ENCODE assay signal across 11 cellular contexts in genomic region chr15:57554063-57554820, GRCh38. TPM values are rescaled to one million over a fixed set of nuclear protein-coding genes. Genes with fewer than 3 reads are reported as not detected.
DNase-seq lines count a peak whose midpoint lies in the region; ATAC-seq, FAIRE-seq and TF ChIP-seq lines count a peak whose summit lies in the region.
"Had no signal": no experiment of that assay in that cellular context is flagged by ENCODE, and none has a peak within 500 bp of the region (broad histone marks: within the 10 kb centered on the region; RNA-seq: fewer than 3 reads in every experiment).

No MANE protein-coding gene starts in this region.

- H3K27me3 ChIP-seq in breast epithelium (no peaks in the 10 kb centered on the region), right lobe of liver (no peaks in the 10 kb centered on the region)

- BruUV-seq in MCF 10A (replicated peaks; lab: Mats Ljungman, UMichigan), result no TSS peak

- H3K4me3 ChIP-seq in breast epithelium (no peak overlapping the region), right lobe of liver (no peak overlapping the region)

- H3K9me3 Mint-ChIP-seq in MCF 10A (ENCODE audit: unreplicated experiment) (no peaks in the 10 kb centered on the region), brain (peaks cover 0 to 4% (median 3%) of the 10 kb centered on the region in 5 experiments)
- H3K9me3 Mint-ChIP-seq in activated CD4-positive, alpha-beta T cell treated with anti-CD3 and anti-CD28 coated beads, Interleukin-2, amount 10 ng/mL, durations not matched to agents 7 days and 5 days, result no peaks in the 10 kb centered on the region
- H3K9me3 Mint-ChIP-seq: T-helper 2 cell treated with Interferon-gamma antibody and Interleukin-4, amounts not matched to agents 5 μg/mL and 100 μg/mL, for 36 hours had no signal

- H3K9me3 ChIP-seq in breast epithelium, result no peaks in the 10 kb centered on the region
- H3K9me3 ChIP-seq in right lobe of liver, result no peaks in the 10 kb centered on the region

- H3K27me3 Mint-ChIP-seq in MCF 10A (ENCODE audit: insufficient read depth, unreplicated experiment) (no peaks in the 10 kb centered on the region), brain (peaks cover 8% of the 10 kb centered on the region)
- no peaks in the 10 kb centered on the region for H3K27me3 Mint-ChIP-seq in activated CD4-positive, alpha-beta T cell treated with anti-CD3 and anti-CD28 coated beads, Interleukin-2, amount 10 ng/mL, durations not matched to agents 7 days and 5 days

- TF ChIP-seq CTCF in breast epithelium (IDR thresholded peaks at IDR 0.05) (no peak), MCF 10A (IDR thresholded peaks at IDR 0.05; ENCODE audit: unreplicated experiment) (no peak), brain (conservative IDR thresholded peaks at IDR 0.05) (no peak), right lobe of liver (IDR thresholded peaks at IDR 0.05) (no peak)

- H3K36me3 Mint-ChIP-seq in MCF 10A (ENCODE audit: insufficient read depth, unreplicated experiment), result no peaks in the 10 kb centered on the region
- no peaks in the 10 kb centered on the region for H3K36me3 Mint-ChIP-seq in brain
- no peaks in the 10 kb centered on the region for H3K36me3 Mint-ChIP-seq in activated CD4-positive, alpha-beta T cell treated with anti-CD3 and anti-CD28 coated beads, Interleukin-2, amount 10 ng/mL, durations not matched to agents 7 days and 5 days (ENCODE audit: low read depth)

- intact Hi-C loops in breast epithelium (cut with DNase I; ENCODE audit: low total_unique reads) (no loop called here), MCF 10A (cut with micrococcal nuclease) (no loop called here), right lobe of liver (cut with DNase I) (no loop called here)

- CTCF ChIA-PET in MCF 10A (lab: Yijun Ruan, JAX), result interaction anchor here (0.6 to 17.5 kb wide), 7 partner anchors 12 to 515 kb away, joined by 3 to 297 read pairs (median 4); no protein-coding TSS in a partner anchor
- CTCF ChIA-PET in activated CD4-positive, alpha-beta T cell treated with anti-CD3 and anti-CD28 coated beads, Interleukin-2, amount 10 ng/mL, durations not matched to agents 7 days and 5 days (lab: Charles Lee), result interaction anchor here (1.4 kb wide), 1 partner anchor 12 kb away, joined by 3 read pairs; no protein-coding TSS in a partner anchor

- DNase-seq in breast epithelium (ENCODE audit: low spot score in 2 of 2) (no peak), MCF 10A (ENCODE audit: unreplicated experiment) (no peak), right lobe of liver (peak in 1 of 3 donors; percentile 63), urothelium cell line (ENCODE audit: low spot score) (no peak)
- DNase-seq in activated CD4-positive, alpha-beta T cell treated with anti-CD3 and anti-CD28 coated beads, Interleukin-2, amount 10 ng/mL, durations not matched to agents 7 days and 5 days, result no peak
- DNase-seq in effector CD4-positive, alpha-beta T cell, result no peak
- DNase-seq: NCI-H1930 had no signal

- H3K4me1 ChIP-seq in breast epithelium (peaks cover 0 to 14% of the 10 kb centered on the region in 2 donors), right lobe of liver (peaks cover 0 to 29% (median 4%) of the 10 kb centered on the region in 4 donors)

- H3K27ac Mint-ChIP-seq in MCF 10A (ENCODE audit: low read depth, unreplicated experiment) (no peak overlapping the region), brain (peak overlapping the region; percentile 78 to 97 (median 93))
- no peak overlapping the region for H3K27ac Mint-ChIP-seq in activated CD4-positive, alpha-beta T cell treated with anti-CD3 and anti-CD28 coated beads, Interleukin-2, amount 10 ng/mL, durations not matched to agents 7 days and 5 days
- H3K27ac Mint-ChIP-seq: T-helper 2 cell treated with Interferon-gamma antibody and Interleukin-4, amounts not matched to agents 5 μg/mL and 100 μg/mL, for 36 hours had no signal

- ATAC-seq in right lobe of liver, result peak; percentile 37 to 83 (median 54)
- no peak for ATAC-seq in GM19035 (IDR thresholded peaks at IDR 0.05; ENCODE audit: unreplicated experiment)

- POLR2A ChIA-PET in MCF 10A (lab: Yijun Ruan, JAX), result interaction anchor here (0.5 to 1.1 kb wide), 3 partner anchors 12 to 1329 kb away, joined by 3 read pairs; no protein-coding TSS in a partner anchor
- POLR2A ChIA-PET in activated CD4-positive, alpha-beta T cell treated with anti-CD3 and anti-CD28 coated beads, Interleukin-2, amount 10 ng/mL, durations not matched to agents 7 days and 5 days (lab: Charles Lee), result no interaction called here

- 65% methylated on average over 9 of the region's 10 CpGs for WGBS in right lobe of liver (ENCODE audit: insufficient coverage, low coverage, low lambda C conversion rate, missing lambda C conversion rate)

- FAIRE-seq in urothelium cell line (lab: Jason Lieb, UNC), result peak; percentile 35

- H3K4me3 Mint-ChIP-seq in MCF 10A (ENCODE audit: unreplicated experiment), result no peak overlapping the region
- peak overlapping the region in 3 of 5 experiments; percentile 34 to 51 (median 48) for H3K4me3 Mint-ChIP-seq in brain
- no peak overlapping the region for H3K4me3 Mint-ChIP-seq in activated CD4-positive, alpha-beta T cell treated with anti-CD3 and anti-CD28 coated beads, Interleukin-2, amount 10 ng/mL, durations not matched to agents 7 days and 5 days
- H3K4me3 Mint-ChIP-seq: T-helper 2 cell treated with Interferon-gamma antibody and Interleukin-4, amounts not matched to agents 5 μg/mL and 100 μg/mL, for 36 hours had no signal

- peaks cover 38% of the 10 kb centered on the region for H3K4me1 Mint-ChIP-seq in MCF 10A (ENCODE audit: insufficient read depth, unreplicated experiment)
- H3K4me1 Mint-ChIP-seq in brain, result peaks cover 60% of the 10 kb centered on the region
- no peaks in the 10 kb centered on the region for H3K4me1 Mint-ChIP-seq in activated CD4-positive, alpha-beta T cell treated with anti-CD3 and anti-CD28 coated beads, Interleukin-2, amount 10 ng/mL, durations not matched to agents 7 days and 5 days

- TF ChIP-seq POLR2A in breast epithelium (IDR thresholded peaks at IDR 0.05), result no peak
- no peak for TF ChIP-seq POLR2A in right lobe of liver (IDR thresholded peaks at IDR 0.05)

- H3K27ac ChIP-seq in breast epithelium (peak overlapping the region; percentile 0 to 22), right lobe of liver (peak overlapping the region in 2 of 3 donors; percentile 35 to 67)

- H3K36me3 ChIP-seq in breast epithelium (no peaks in the 10 kb centered on the region), right lobe of liver (peaks cover 0 to 13% (median 0%) of the 10 kb centered on the region in 4 donors)

RNA-seq across cellular contexts. Expression of gene MYZAP, which starts 37.5 kb away (rescaled TPM):
- total RNA-seq in breast epithelium, result 10 to 100 TPM; 12.1 to 23.0 (median 16.7) TPM
- total RNA-seq in MCF 10A (2022), result 0.96 and 1.3 TPM in 2 replicates
- 0.51 TPM for polyA plus RNA-seq in brain (ENCODE audit: insufficient read depth, low read depth, low replicate concordance)
- total RNA-seq in right lobe of liver, result under 1 TPM in 4 of 6 experiments, not detected in 2; 0.24 to 0.65 (median 0.61) TPM
- total RNA-seq in activated CD4-positive, alpha-beta T cell treated with anti-CD3 and anti-CD28 coated beads, Interleukin-2, amount 10 ng/mL, durations not matched to agents 7 days and 5 days, result not detected
- polyA plus RNA-seq: AG04450 had no signal

Comparison
In these comparisons a context has a peak if more than half of its experiments do, and no peak if none do; other contexts are left out.
1. H3K27ac Mint-ChIP-seq: peak in brain (5 of 5); none in MCF 10A (single experiment) and activated CD4-positive, alpha-beta T cell treated with anti-CD3 and anti-CD28 coated beads, Interleukin-2, amount 10 ng/mL, durations not matched to agents 7 days and 5 days (single experiment).
2. H3K4me3 Mint-ChIP-seq: peak in brain (3 of 5); none in MCF 10A (single experiment) and activated CD4-positive, alpha-beta T cell treated with anti-CD3 and anti-CD28 coated beads, Interleukin-2, amount 10 ng/mL, durations not matched to agents 7 days and 5 days (single experiment).